Comparison of ENCODE assay signal across 15 cellular contexts in genomic region chr3:16369885-16370284, GRCh38.
DNase-seq lines count a peak whose midpoint lies in the region; ATAC-seq, FAIRE-seq and TF ChIP-seq lines count a peak whose summit lies in the region.
"Had no signal": no experiment of that assay in that cellular context is flagged by ENCODE, and none has a peak within 500 bp of the region (broad histone marks: within the 10 kb centered on the region; RNA-seq: fewer than 3 reads in every experiment).

No MANE protein-coding gene starts in this region.

- no peak for DNase-seq in activated naive CD4-positive, alpha-beta T cell treated with anti-CD3 and anti-CD28 coated beads, Interleukin-2, amount 50 U/mL, for 72 hours (ENCODE audit: low spot score in 2 of 2)
- DNase-seq in activated naive CD4-positive, alpha-beta T cell treated with Interleukin-2 at 50 U/mL for 16 hours: no peak
- DNase-seq in bronchial epithelial cell (ENCODE audit: low read depth) (peak; percentile 20), lower lobe of right lung (no peak), type B pancreatic cell (ENCODE audit: extremely low spot score, unreplicated experiment) (no peak), WERI-Rb-1 (no peak), suprapubic skin (ENCODE audit: low spot score in 2 of 2) (no peak), LoVo (ENCODE audit: low spot score) (no peak)
- DNase-seq: DMS79 treated with DMSO at 0.1 percent for 48 hours; dorsolateral prefrontal cortex; MM.1S; NCI-H446 treated with DMSO at 0.1 percent for 48 hours; stimulated activated CD4-positive, alpha-beta T cell treated with anti-CD3 and anti-CD28 coated beads, Interleukin-15, amount 100 ng/mL, for 24 hours had no signal

- no peak for TF ChIP-seq EP300 in suprapubic skin (IDR thresholded peaks at IDR 0.05)

- peaks cover 43% of the 10 kb centered on the region for H3K4me1 Mint-ChIP-seq in type B pancreatic cell (ENCODE audit: unreplicated experiment)

- intact Hi-C loops in lower lobe of right lung (cut with DNase I): no loop called here

- 83% methylated on average over 8 of the region's 8 CpGs for WGBS in suprapubic skin

- ATAC-seq in activated naive CD4-positive, alpha-beta T cell treated with anti-CD3 and anti-CD28 coated beads, Interleukin-2, amount 50 U/mL, for 72 hours: no peak
- peak; percentile 59 to 62 for ATAC-seq in lower lobe of right lung
- ATAC-seq: natural killer cell treated with Interleukin-12 subunit alpha and Interleukin-12 subunit beta and Interleukin-15 and Interleukin-18, amount 100 ng/mL, for 72 hours had no signal

- H3K4me1 ChIP-seq in lower lobe of right lung (peaks cover 47% of the 10 kb centered on the region), suprapubic skin (peaks cover 51% of the 10 kb centered on the region)

- H3K27ac ChIP-seq in lower lobe of right lung (no peak overlapping the region), WERI-Rb-1 (no peak overlapping the region), suprapubic skin (no peak overlapping the region)
- H3K27ac ChIP-seq: VCaP had no signal

- H3K4me3 ChIP-seq in bronchial epithelial cell (ENCODE audit: low read depth, low read length) (no peak overlapping the region), lower lobe of right lung (no peak overlapping the region), WERI-Rb-1 (ENCODE audit: low read depth, low read length) (no peak overlapping the region), suprapubic skin (no peak overlapping the region)
- H3K4me3 ChIP-seq: dorsolateral prefrontal cortex had no signal

- H3K9me3 Mint-ChIP-seq in activated naive CD4-positive, alpha-beta T cell treated with anti-CD3 and anti-CD28 coated beads, Interleukin-2, amount 50 U/mL, for 72 hours: peaks cover 0 to 5% of the 10 kb centered on the region in 2 donors
- no peaks in the 10 kb centered on the region for H3K9me3 Mint-ChIP-seq in type B pancreatic cell
- H3K9me3 Mint-ChIP-seq: natural killer cell treated with Interleukin-12 subunit alpha and Interleukin-12 subunit beta and Interleukin-15 and Interleukin-18, amount 100 ng/mL, for 72 hours had no signal

- H3K9me3 ChIP-seq in lower lobe of right lung (no peaks in the 10 kb centered on the region), WERI-Rb-1 (ENCODE audit: severe bottlenecking) (no peaks in the 10 kb centered on the region), suprapubic skin (no peaks in the 10 kb centered on the region)

- H3K27me3 Mint-ChIP-seq in type B pancreatic cell: no peaks in the 10 kb centered on the region
- H3K27me3 Mint-ChIP-seq: natural killer cell treated with Interleukin-12 subunit alpha and Interleukin-12 subunit beta and Interleukin-15 and Interleukin-18, amount 100 ng/mL, for 72 hours had no signal

- H3K4me3 Mint-ChIP-seq in type B pancreatic cell: no peak overlapping the region
- H3K4me3 Mint-ChIP-seq: natural killer cell treated with Interleukin-12 subunit alpha and Interleukin-12 subunit beta and Interleukin-15 and Interleukin-18, amount 100 ng/mL, for 72 hours had no signal

- TF ChIP-seq POLR2A in suprapubic skin (IDR thresholded peaks at IDR 0.05): no peak

- H3K27me3 ChIP-seq in bronchial epithelial cell (ENCODE audit: control insufficient read depth, insufficient read depth, low read length) (no peaks in the 10 kb centered on the region), lower lobe of right lung (ENCODE audit: low read depth) (no peaks in the 10 kb centered on the region), WERI-Rb-1 (ENCODE audit: insufficient read depth, low read depth, severe bottlenecking) (no peaks in the 10 kb centered on the region), suprapubic skin (no peaks in the 10 kb centered on the region)
- H3K27me3 ChIP-seq: dorsolateral prefrontal cortex had no signal

- H3K27ac Mint-ChIP-seq in activated naive CD4-positive, alpha-beta T cell treated with anti-CD3 and anti-CD28 coated beads, Interleukin-2, amount 50 U/mL, for 72 hours: peak overlapping the region; percentile 91
- peak overlapping the region; percentile 59 for H3K27ac Mint-ChIP-seq in type B pancreatic cell

- no peak for FAIRE-seq in bronchial epithelial cell (lab: Jason Lieb, UNC)

- H3K36me3 ChIP-seq in bronchial epithelial cell (ENCODE audit: control insufficient read depth, insufficient read depth, low read length): no peaks in the 10 kb centered on the region
- H3K36me3 ChIP-seq in lower lobe of right lung: peaks cover 39% of the 10 kb centered on the region
- H3K36me3 ChIP-seq in WERI-Rb-1: no peaks in the 10 kb centered on the region
- no peaks in the 10 kb centered on the region for H3K36me3 ChIP-seq in suprapubic skin

- peaks cover 50 to 75% of the 10 kb centered on the region in 2 donors for H3K36me3 Mint-ChIP-seq in activated naive CD4-positive, alpha-beta T cell treated with anti-CD3 and anti-CD28 coated beads, Interleukin-2, amount 50 U/mL, for 72 hours
- peaks cover 4% of the 10 kb centered on the region for H3K36me3 Mint-ChIP-seq in type B pancreatic cell

- no peak for TF ChIP-seq CTCF in bronchial epithelial cell (IDR thresholded peaks at IDR 0.05; ENCODE audit: insufficient read depth, low read length, severe bottlenecking)
- no peak for TF ChIP-seq CTCF in lower lobe of right lung (IDR thresholded peaks at IDR 0.05)
- no peak for TF ChIP-seq CTCF in type B pancreatic cell (conservative IDR thresholded peaks at IDR 0.05)
- TF ChIP-seq CTCF in WERI-Rb-1 (IDR thresholded peaks at IDR 0.05; ENCODE audit: low read depth, low read length): no peak
- no peak for TF ChIP-seq CTCF in suprapubic skin (IDR thresholded peaks at IDR 0.05)

Comparison
In these comparisons a context has a peak if more than half of its experiments do, and no peak if none do; other contexts are left out.
1. ATAC-seq: peak in lower lobe of right lung (2 of 2); none in activated naive CD4-positive, alpha-beta T cell treated with anti-CD3 and anti-CD28 coated beads, Interleukin-2, amount 50 U/mL, for 72 hours (0 of 2).